Comparison of ENCODE assay signal across 14 cellular contexts in genomic region chr14:100022772-100023451, GRCh38. TPM values are rescaled to one million over a fixed set of nuclear protein-coding genes. Genes with fewer than 3 reads are reported as not detected.
A peak's percentile ranks its signal among the peaks of the same experiment; 100 is the strongest.
DNase-seq lines count a peak whose midpoint lies in the region; ATAC-seq, FAIRE-seq and TF ChIP-seq lines count a peak whose summit lies in the region.
"Had no signal": no experiment of that assay in that cellular context is flagged by ENCODE, and none has a peak within 500 bp of the region (broad histone marks: within the 10 kb centered on the region; RNA-seq: fewer than 3 reads in every experiment).

No MANE protein-coding gene starts in this region.

- H3K23ac ChIP-seq in trophoblast cell (ENCODE audit: low read length), result no peak overlapping the region

- no peak overlapping the region for H4K12ac ChIP-seq in trophoblast cell (ENCODE audit: low read depth, low read length)

- H2BK120ac ChIP-seq in trophoblast cell (ENCODE audit: insufficient read depth, low read length, poor library complexity), result no peak overlapping the region

- H2AFZ ChIP-seq in trophoblast cell (ENCODE audit: insufficient read depth, low read length, poor library complexity), result no peak overlapping the region

- H3K79me1 ChIP-seq in trophoblast cell (ENCODE audit: low read length), result peaks cover 5% of the 10 kb centered on the region

- TF ChIP-seq CTCF in esophagus squamous epithelium (IDR thresholded peaks at IDR 0.05) (no peak), esophagus muscularis mucosa (IDR thresholded peaks at IDR 0.05) (no peak)

- H3K14ac ChIP-seq in trophoblast cell (ENCODE audit: low read length), result no peak overlapping the region

- H3K79me2 ChIP-seq in trophoblast cell (ENCODE audit: control insufficient read depth, insufficient read depth, low read length, poor library complexity), result no peaks in the 10 kb centered on the region

- no peak overlapping the region for H3K18ac ChIP-seq in trophoblast cell (ENCODE audit: low read length)

- no peak overlapping the region for H2BK5ac ChIP-seq in trophoblast cell (ENCODE audit: low read depth, low read length, poor library complexity)

- H3K27ac ChIP-seq in esophagus squamous epithelium (peak overlapping the region in 3 of 4 donors; percentile 6 to 57 (median 49)), trophoblast cell (ENCODE audit: low read depth, low read length) (no peak overlapping the region), esophagus muscularis mucosa (replicated peaks in 1 of 4) (no peak overlapping the region)

- H3K9me3 ChIP-seq in esophagus squamous epithelium, result no peaks in the 10 kb centered on the region
- H3K9me3 ChIP-seq in trophoblast cell (ENCODE audit: insufficient read depth, low read depth, low read length), result no peaks in the 10 kb centered on the region
- no peaks in the 10 kb centered on the region for H3K9me3 ChIP-seq in esophagus muscularis mucosa

- peaks cover 0 to 41% (median 16%) of the 10 kb centered on the region in 3 donors for H3K4me1 ChIP-seq in esophagus squamous epithelium
- H3K4me1 ChIP-seq in trophoblast cell (ENCODE audit: control insufficient read depth in 1 of 2, insufficient read depth in 2 of 2, low read length in 2 of 2), result peaks cover 21 to 25% of the 10 kb centered on the region in 2 experiments
- peaks cover 24 to 52% (median 48%) of the 10 kb centered on the region in 4 donors for H3K4me1 ChIP-seq in esophagus muscularis mucosa

- no peak overlapping the region for H2BK12ac ChIP-seq in trophoblast cell (ENCODE audit: low read length)

- no peak for TF ChIP-seq POLR2A in esophagus squamous epithelium (IDR thresholded peaks at IDR 0.05)
- no peak for TF ChIP-seq POLR2A in esophagus muscularis mucosa (IDR thresholded peaks at IDR 0.05; ENCODE audit: low read depth)
- no peak for TF ChIP-seq POLR2A in GM12891 (IDR thresholded peaks at IDR 0.05; ENCODE audit: low read depth, low read length)

- TF ChIP-seq EP300 in esophagus muscularis mucosa (IDR thresholded peaks at IDR 0.05), result no peak

- 78 to 91% methylated on average over 10 to 12 of the region's 12 CpGs for WGBS in esophagus squamous epithelium, 2 donors
- WGBS in trophoblast cell (ENCODE audit: extremely low coverage, insufficient coverage, insufficient read length), result no CpG with 5 or more reads among the region's 12 CpGs
- WGBS in esophagus muscularis mucosa, result 82% methylated on average over 12 of the region's 12 CpGs

- no peak overlapping the region for H2AK5ac ChIP-seq in trophoblast cell (ENCODE audit: low read length)

- FAIRE-seq in GM12891 (lab: Jason Lieb, UNC), result no peak
- FAIRE-seq: H1 had no signal

- H3K27me3 ChIP-seq in esophagus squamous epithelium, result no peaks in the 10 kb centered on the region
- H3K27me3 ChIP-seq in trophoblast cell (ENCODE audit: insufficient read depth, low read length), result no peaks in the 10 kb centered on the region
- no peaks in the 10 kb centered on the region for H3K27me3 ChIP-seq in esophagus muscularis mucosa
- H3K27me3 ChIP-seq: dorsolateral prefrontal cortex had no signal

- no peak overlapping the region for H3K4me2 ChIP-seq in trophoblast cell (ENCODE audit: low read length)

- peak; percentile 80 for DNase-seq in GM03348 (ENCODE audit: low spot score)
- peak; percentile 57 for DNase-seq in NCI-H2107 treated with DMSO at 0.1 percent for 48 hours (lab: John Stamatoyannopoulos, UW; ENCODE audit: unreplicated experiment)
- no peak for DNase-seq in esophagus squamous epithelium (lab: John Stamatoyannopoulos, UW)
- peak; percentile 38 to 44 for DNase-seq in trophoblast cell
- DNase-seq in DMS53 (lab: John Stamatoyannopoulos, UW), result no peak
- no peak for DNase-seq in esophagus muscularis mucosa (ENCODE audit: extremely low spot score)
- DNase-seq in GM12891 (ENCODE audit: insufficient read length, low spot score), result no peak
- DNase-seq: activated effector memory CD4-positive, alpha-beta T cell treated with Interleukin-2 at 50 U/mL for 16 hours; COR-L47; NCI-H1092; stimulated activated CD4-positive, alpha-beta T cell treated with anti-CD3 and anti-CD28 coated beads, Interleukin-4, amount 100 ng/mL, for 1 hour had no signal

- no peak overlapping the region for H3K4ac ChIP-seq in trophoblast cell (ENCODE audit: low read depth, low read length)

- H3K9ac ChIP-seq in trophoblast cell (ENCODE audit: low read length), result no peak overlapping the region

- H4K8ac ChIP-seq in trophoblast cell (ENCODE audit: low read depth, low read length), result no peak overlapping the region

- no peak overlapping the region for H4K91ac ChIP-seq in trophoblast cell (ENCODE audit: low read depth, low read length)

- intact Hi-C loops in esophagus squamous epithelium (cut with DNase I) (no loop called here), esophagus muscularis mucosa (cut with DNase I) (no loop called here)

- H3K36me3 ChIP-seq in esophagus squamous epithelium, result no peaks in the 10 kb centered on the region
- no peaks in the 10 kb centered on the region for H3K36me3 ChIP-seq in trophoblast cell (ENCODE audit: control insufficient read depth in 1 of 2, insufficient read depth in 2 of 2, low read length in 2 of 2)
- no peaks in the 10 kb centered on the region for H3K36me3 ChIP-seq in esophagus muscularis mucosa

- no peak for ATAC-seq in GM18868 (IDR thresholded peaks at IDR 0.05; ENCODE audit: unreplicated experiment)

- H3K4me3 ChIP-seq in esophagus squamous epithelium (no peak overlapping the region), trophoblast cell (ENCODE audit: low read depth, low read length) (no peak overlapping the region), esophagus muscularis mucosa (no peak overlapping the region)
- H3K4me3 ChIP-seq: dorsolateral prefrontal cortex had no signal

TF ChIP-seq in GM12891, 5 proteins besides CTCF, POLR2A, EP300 and RAD21:
- TF ChIP-seq POLR2AphosphoS5 (IDR thresholded peaks at IDR 0.05; ENCODE audit: low read depth, low read length) (no peak), POU2F2 (IDR thresholded peaks at IDR 0.05; ENCODE audit: low read depth, low read length) (no peak), PAX5 (IDR thresholded peaks at IDR 0.05; ENCODE audit: insufficient read depth, low read length, severe bottlenecking) (no peak), TAF1 (IDR thresholded peaks at IDR 0.05; ENCODE audit: low read depth, low read length) (no peak), SPI1 (IDR thresholded peaks at IDR 0.05; ENCODE audit: low read depth, low read length) (no peak)

RNA-seq across cellular contexts. Expression of gene EVL, which starts 42.3 kb away (rescaled TPM):
- total RNA-seq in esophagus squamous epithelium (10 to 100 TPM; 20.0 to 61.2 (median 25.8) TPM), esophagus muscularis mucosa (10 to 100 TPM; 27.0 to 43.9 (median 37.3) TPM)
- 31.4 and 32.7 TPM in 2 replicates for polyA plus RNA-seq in trophoblast cell (2013)
- polyA plus RNA-seq in GM12891 (2012; ENCODE audit: low read depth, missing spikeins), result 181 TPM

Comparison
In these comparisons a context has a peak if more than half of its experiments do, and no peak if none do; other contexts are left out.
1. DNase-seq: peak in GM03348 (single experiment), NCI-H2107 treated with DMSO at 0.1 percent for 48 hours (single experiment) and trophoblast cell (2 of 2); none in esophagus squamous epithelium (single experiment), DMS53 (single experiment), esophagus muscularis mucosa (single experiment) and GM12891 (single experiment).
2. H3K27ac ChIP-seq: peak in esophagus squamous epithelium (3 of 4); none in trophoblast cell (single experiment) and esophagus muscularis mucosa (0 of 4).